Comparison of ENCODE assay signal across 9 cellular contexts in the genomic region with DNA sequence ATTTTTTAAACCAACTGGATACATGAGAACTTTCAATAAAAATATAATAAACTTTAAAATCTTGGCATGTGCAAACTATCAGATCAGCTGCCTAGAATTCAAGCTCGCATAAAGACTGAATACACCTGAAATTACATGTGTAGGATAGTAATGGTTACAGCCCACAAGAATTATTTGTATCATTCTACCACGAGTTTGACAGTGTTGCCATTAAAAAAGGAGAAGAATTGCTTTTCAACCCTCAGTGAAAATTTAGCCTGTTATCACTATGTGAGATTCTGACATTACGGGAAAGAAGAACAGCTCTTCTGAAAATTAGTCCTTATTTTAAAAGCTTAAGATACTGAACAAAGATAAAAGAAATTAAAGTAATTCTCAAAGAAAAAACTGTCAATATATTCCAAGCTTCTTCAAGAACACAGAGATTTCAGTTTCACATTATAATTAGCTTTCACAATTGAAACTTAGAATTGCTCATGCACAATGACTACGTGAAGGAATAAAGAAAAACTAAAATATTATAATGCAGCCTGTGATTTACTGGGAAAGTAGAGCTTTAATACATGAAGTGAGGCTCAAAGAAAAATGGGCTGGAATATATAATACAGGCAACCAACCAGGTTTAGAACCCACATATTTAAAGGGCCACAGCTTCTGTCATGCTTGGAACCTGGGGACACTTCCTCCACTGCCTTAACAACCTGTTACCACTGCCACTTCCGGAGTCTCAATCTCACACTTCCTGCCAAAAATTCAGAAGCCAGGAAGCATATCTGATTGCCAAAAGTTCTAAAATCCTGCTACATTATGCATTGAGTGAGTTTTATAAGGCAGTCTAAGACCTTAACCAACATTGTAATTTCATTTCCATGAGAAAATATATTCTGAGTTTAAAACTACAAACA. TPM values are rescaled to one million over a fixed set of nuclear protein-coding genes. Genes with fewer than 3 reads are reported as not detected.
DNase-seq lines count a peak whose midpoint lies in the region; ATAC-seq and TF ChIP-seq lines count a peak whose summit lies in the region.
"Had no signal": no experiment of that assay in that cellular context is flagged by ENCODE, and none has a peak within 500 bp of the region (broad histone marks: within the 10 kb centered on the region; RNA-seq: fewer than 3 reads in every experiment).

No MANE protein-coding gene starts in this region.

- no peak for TF ChIP-seq CTCF in foreskin fibroblast (IDR thresholded peaks at IDR 0.05; ENCODE audit: low read depth, low read length)

- H3K27me3 ChIP-seq in effector memory CD4-positive, alpha-beta T cell (replicated peaks; ENCODE audit: control insufficient read depth, insufficient read depth, low read length, poor library complexity, severe bottlenecking): no peaks in the 10 kb centered on the region

- peak; percentile 98 for ATAC-seq in GM18517 (IDR thresholded peaks at IDR 0.05; ENCODE audit: unreplicated experiment)
- ATAC-seq in GM21717 (IDR thresholded peaks at IDR 0.05; ENCODE audit: unreplicated experiment): peak; percentile 97
- no peak for ATAC-seq in Right ventricle myocardium inferior

- H3K36me3 ChIP-seq in effector memory CD4-positive, alpha-beta T cell (ENCODE audit: control insufficient read depth, insufficient read depth, low read length): no peaks in the 10 kb centered on the region

- peak overlapping the region; percentile 30 for H3K4me3 ChIP-seq in effector memory CD4-positive, alpha-beta T cell (ENCODE audit: insufficient read depth, low read depth, low read length, poor library complexity, severe bottlenecking)
- H3K4me3 ChIP-seq in foreskin fibroblast (ENCODE audit: low read depth in 1 of 2, low read length in 2 of 2): no peak overlapping the region

- intact Hi-C loops in Right ventricle myocardium inferior (cut with DNase I): no loop called here

- peak; percentile 51 to 58 for DNase-seq in Kasumi-1 (lab: John Stamatoyannopoulos, UW)
- peak in 2 of 3 donors; percentile 27 to 31 for DNase-seq in effector memory CD4-positive, alpha-beta T cell
- no peak for DNase-seq in NCI-H526 treated with DMSO at 0.1 percent for 48 hours (lab: John Stamatoyannopoulos, UW)
- no peak for DNase-seq in foreskin fibroblast
- no peak for DNase-seq in NCI-H748 treated with DMSO at 0.1 percent for 48 hours (lab: John Stamatoyannopoulos, UW)
- no peak for DNase-seq in Right ventricle myocardium inferior (ENCODE audit: missing footprints)

- H3K4me1 ChIP-seq in effector memory CD4-positive, alpha-beta T cell (ENCODE audit: control insufficient read depth, insufficient read depth, low read length, poor library complexity, severe bottlenecking): peaks cover 23% of the 10 kb centered on the region

- H3K9me3 ChIP-seq in effector memory CD4-positive, alpha-beta T cell (ENCODE audit: control insufficient read depth, low read length): no peaks in the 10 kb centered on the region

- H3K27ac ChIP-seq in effector memory CD4-positive, alpha-beta T cell (ENCODE audit: insufficient read depth, low read length, poor library complexity, severe bottlenecking): peak overlapping the region; percentile 61
- H3K27ac ChIP-seq: HL-60 had no signal

RNA-seq across cellular contexts. Expression of a gene that starts 23.2 kb away (rescaled TPM):
- 5.0 TPM for total RNA-seq in Right ventricle myocardium inferior

Comparison
In these comparisons a context has a peak if more than half of its experiments do, and no peak if none do; other contexts are left out.
1. DNase-seq: peak in Kasumi-1 (2 of 2) and effector memory CD4-positive, alpha-beta T cell (2 of 3); none in NCI-H526 treated with DMSO at 0.1 percent for 48 hours (single experiment), foreskin fibroblast (0 of 2), NCI-H748 treated with DMSO at 0.1 percent for 48 hours (single experiment) and Right ventricle myocardium inferior (single experiment).